Comparison of ENCODE assay signal across 8 cellular contexts in genomic region chr3:11720220-11721113, GRCh38.
DNase-seq lines count a peak whose midpoint lies in the region; ATAC-seq, FAIRE-seq and TF ChIP-seq lines count a peak whose summit lies in the region.

No MANE protein-coding gene starts in this region.

- POLR2A ChIA-PET in AG04450 (lab: Yijun Ruan, JAX) = no interaction called here

- no peak for DNase-seq in AG04450 (ENCODE audit: low read depth, low spot score)
- peak; percentile 26 for DNase-seq in HS-27A (ENCODE audit: low read depth)
- peak; percentile 44 for DNase-seq in RCC 7860 (ENCODE audit: low spot score)
- DNase-seq in activated gamma-delta T cell (lab: John Stamatoyannopoulos, UW) = peak; percentile 24
- DNase-seq in fibroblast of the conjunctiva (ENCODE audit: low read depth) = peak; percentile 82
- DNase-seq in natural killer cell treated with Interleukin-12 subunit alpha and Interleukin-12 subunit beta and Interleukin-15 and Interleukin-18, amount 100 ng/mL, for 72 hours (ENCODE audit: low spot score) = no peak
- DNase-seq in substantia nigra (lab: John Stamatoyannopoulos, UW) = peak in 26 of 49 donors; percentile 1 to 77 (median 18)

- H3K9me3 Mint-ChIP-seq in natural killer cell treated with Interleukin-12 subunit alpha and Interleukin-12 subunit beta and Interleukin-15 and Interleukin-18, amount 100 ng/mL, for 72 hours = no peaks in the 10 kb centered on the region

- peaks cover 11 to 22% of the 10 kb centered on the region in 2 donors for H3K27me3 Mint-ChIP-seq in natural killer cell treated with Interleukin-12 subunit alpha and Interleukin-12 subunit beta and Interleukin-15 and Interleukin-18, amount 100 ng/mL, for 72 hours

- no peaks in the 10 kb centered on the region for H3K9me3 ChIP-seq in AG04450 (ENCODE audit: control insufficient read depth, insufficient read depth, low read length)

- no peaks in the 10 kb centered on the region for H3K36me3 Mint-ChIP-seq in natural killer cell treated with Interleukin-12 subunit alpha and Interleukin-12 subunit beta and Interleukin-15 and Interleukin-18, amount 100 ng/mL, for 72 hours

- no peak for TF ChIP-seq CTCF in AG04450 (IDR thresholded peaks at IDR 0.05; ENCODE audit: low read depth, low read length)

- H3K4me3 ChIP-seq in AG04450 (ENCODE audit: low read depth, low read length) = peak overlapping the region; percentile 81

- peaks cover 10% of the 10 kb centered on the region for H3K27me3 ChIP-seq in AG04450 (ENCODE audit: control insufficient read depth, insufficient read depth, low read length)

- peak overlapping the region; percentile 87 for H3K4me3 Mint-ChIP-seq in natural killer cell treated with Interleukin-12 subunit alpha and Interleukin-12 subunit beta and Interleukin-15 and Interleukin-18, amount 100 ng/mL, for 72 hours

- H3K4me1 Mint-ChIP-seq in natural killer cell treated with Interleukin-12 subunit alpha and Interleukin-12 subunit beta and Interleukin-15 and Interleukin-18, amount 100 ng/mL, for 72 hours (ENCODE audit: low read depth in 2 of 2) = peaks cover 12 to 20% of the 10 kb centered on the region in 2 donors

- peak; percentile 33 for ATAC-seq in GM18867 (IDR thresholded peaks at IDR 0.05; ENCODE audit: unreplicated experiment)
- ATAC-seq in natural killer cell treated with Interleukin-12 subunit alpha and Interleukin-12 subunit beta and Interleukin-15 and Interleukin-18, amount 100 ng/mL, for 72 hours = peak; percentile 56 to 69

- peak overlapping the region; percentile 34 for H3K27ac ChIP-seq in AG04450 (ENCODE audit: low read depth, low read length)
- H3K27ac ChIP-seq in substantia nigra (ENCODE audit: low read depth, low read length, poor library complexity, severe bottlenecking) = no peak overlapping the region

- H3K27ac Mint-ChIP-seq in natural killer cell treated with Interleukin-12 subunit alpha and Interleukin-12 subunit beta and Interleukin-15 and Interleukin-18, amount 100 ng/mL, for 72 hours = peak overlapping the region in 1 of 2 donors; percentile 50

- CTCF ChIA-PET in AG04450 (lab: Charles Lee) = no interaction called here

- FAIRE-seq in RCC 7860 (lab: Jason Lieb, UNC) = no peak

Comparison
In these comparisons a context has a peak if more than half of its experiments do, and no peak if none do; other contexts are left out.
1. DNase-seq: peak in HS-27A (single experiment), RCC 7860 (single experiment), activated gamma-delta T cell (single experiment), fibroblast of the conjunctiva (single experiment) and substantia nigra (26 of 49); none in AG04450 (single experiment) and natural killer cell treated with Interleukin-12 subunit alpha and Interleukin-12 subunit beta and Interleukin-15 and Interleukin-18, amount 100 ng/mL, for 72 hours (single experiment).